1 cellular context compared by ENCODE assay signal in genomic region chr1:234725177-234726132, GRCh38.
A peak's percentile ranks its signal among the peaks of the same experiment; 100 is the strongest.
TF ChIP-seq lines count a peak whose summit lies in the region.

No MANE protein-coding gene starts in this region.

TF ChIP-seq in HepG2, 621 proteins besides CTCF, POLR2A, EP300 and RAD21 (continued from another document and continues in another):
- TF ChIP-seq ZNF772 (CRISPR knock-in tag; IDR thresholded peaks at IDR 0.05) (no peak), CHCHD3 (CRISPR knock-in tag; IDR thresholded peaks at IDR 0.05) (0 out of 2 replicates have a peak, but pooled peaks have one; percentile 27), WIZ (CRISPR knock-in tag; IDR thresholded peaks at IDR 0.05) (no peak), ZBTB8A (CRISPR knock-in tag; IDR thresholded peaks at IDR 0.05; ENCODE audit: borderline replicate concordance, low read depth) (0 out of 2 replicates have a peak, but pooled peaks have one; percentile 21), NR2F1 (CRISPR knock-in tag; IDR thresholded peaks at IDR 0.05) (peak in 1 of 2 experiments; percentile 32; a peak in 2 of 4 replicates), SYNCRIP (IDR thresholded peaks at IDR 0.05; ENCODE audit: insufficient read depth, low read depth, low read length) (no peak), FOXJ3 (CRISPR knock-in tag; IDR thresholded peaks at IDR 0.05; ENCODE audit: borderline replicate concordance) (no peak), HNF4A (CRISPR knock-in tag; IDR thresholded peaks at IDR 0.05) (peak; percentile 53; the same call in 1 of the 2 replicates), EEA1 (CRISPR knock-in tag; IDR thresholded peaks at IDR 0.05; ENCODE audit: borderline replicate concordance) (no peak), CBFB (CRISPR knock-in tag; IDR thresholded peaks at IDR 0.05) (no peak), SRY (CRISPR knock-in tag; IDR thresholded peaks at IDR 0.05) (no peak), THAP11 (CRISPR knock-in tag; IDR thresholded peaks at IDR 0.05) (no peak), ZSCAN21 (CRISPR knock-in tag; IDR thresholded peaks at IDR 0.05; ENCODE audit: borderline replicate concordance) (no peak), MEIS1 (CRISPR knock-in tag; IDR thresholded peaks at IDR 0.05; ENCODE audit: borderline replicate concordance) (no peak), TARDBP (CRISPR knock-in tag; IDR thresholded peaks at IDR 0.05) (no peak), RNF2 (conservative IDR thresholded peaks at IDR 0.05; ENCODE audit: low read depth) (no peak), RCOR2 (CRISPR knock-in tag; IDR thresholded peaks at IDR 0.05) (no peak), ZC3H13 (CRISPR knock-in tag; IDR thresholded peaks at IDR 0.05) (peak; percentile 71), ZNF841 (CRISPR knock-in tag; IDR thresholded peaks at IDR 0.05; ENCODE audit: borderline replicate concordance) (no peak), CENPT (CRISPR knock-in tag; IDR thresholded peaks at IDR 0.05; ENCODE audit: low read depth) (no peak), SAP130 (CRISPR knock-in tag; IDR thresholded peaks at IDR 0.05; ENCODE audit: low read depth) (no peak; the same call in 1 of the 2 replicates), ZBTB21 (CRISPR knock-in tag; IDR thresholded peaks at IDR 0.05) (no peak), ZC3H4 (CRISPR knock-in tag; IDR thresholded peaks at IDR 0.05; ENCODE audit: borderline replicate concordance) (no peak; the same call in 1 of the 2 replicates), ZSCAN29 (CRISPR knock-in tag; conservative IDR thresholded peaks at IDR 0.05) (no peak), REXO4 (CRISPR knock-in tag; IDR thresholded peaks at IDR 0.05; ENCODE audit: borderline replicate concordance) (no peak), ZNF839 (CRISPR knock-in tag; IDR thresholded peaks at IDR 0.05; ENCODE audit: borderline replicate concordance) (0 out of 2 replicates have a peak, but pooled peaks have one; percentile 13), THAP9 (CRISPR knock-in tag; IDR thresholded peaks at IDR 0.05; ENCODE audit: borderline replicate concordance) (no peak), ATM (IDR thresholded peaks at IDR 0.05; ENCODE audit: borderline replicate concordance) (no peak), ZNF577 (CRISPR knock-in tag; IDR thresholded peaks at IDR 0.05; ENCODE audit: borderline replicate concordance, low read depth) (no peak), TBX2 (CRISPR knock-in tag; IDR thresholded peaks at IDR 0.05; ENCODE audit: borderline replicate concordance) (peak; percentile 10; the same call in 1 of the 2 replicates)
- TF ChIP-seq, protein P1, sequence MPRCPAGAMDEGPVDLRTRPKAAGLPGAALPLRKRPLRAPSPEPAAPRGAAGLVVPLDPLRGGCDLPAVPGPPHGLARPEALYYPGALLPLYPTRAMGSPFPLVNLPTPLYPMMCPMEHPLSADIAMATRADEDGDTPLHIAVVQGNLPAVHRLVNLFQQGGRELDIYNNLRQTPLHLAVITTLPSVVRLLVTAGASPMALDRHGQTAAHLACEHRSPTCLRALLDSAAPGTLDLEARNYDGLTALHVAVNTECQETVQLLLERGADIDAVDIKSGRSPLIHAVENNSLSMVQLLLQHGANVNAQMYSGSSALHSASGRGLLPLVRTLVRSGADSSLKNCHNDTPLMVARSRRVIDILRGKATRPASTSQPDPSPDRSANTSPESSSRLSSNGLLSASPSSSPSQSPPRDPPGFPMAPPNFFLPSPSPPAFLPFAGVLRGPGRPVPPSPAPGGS (CRISPR knock-in tag; IDR thresholded peaks at IDR 0.05) = 0 out of 2 replicates have a peak, but pooled peaks have one; percentile 47
- TF ChIP-seq, protein P2, sequence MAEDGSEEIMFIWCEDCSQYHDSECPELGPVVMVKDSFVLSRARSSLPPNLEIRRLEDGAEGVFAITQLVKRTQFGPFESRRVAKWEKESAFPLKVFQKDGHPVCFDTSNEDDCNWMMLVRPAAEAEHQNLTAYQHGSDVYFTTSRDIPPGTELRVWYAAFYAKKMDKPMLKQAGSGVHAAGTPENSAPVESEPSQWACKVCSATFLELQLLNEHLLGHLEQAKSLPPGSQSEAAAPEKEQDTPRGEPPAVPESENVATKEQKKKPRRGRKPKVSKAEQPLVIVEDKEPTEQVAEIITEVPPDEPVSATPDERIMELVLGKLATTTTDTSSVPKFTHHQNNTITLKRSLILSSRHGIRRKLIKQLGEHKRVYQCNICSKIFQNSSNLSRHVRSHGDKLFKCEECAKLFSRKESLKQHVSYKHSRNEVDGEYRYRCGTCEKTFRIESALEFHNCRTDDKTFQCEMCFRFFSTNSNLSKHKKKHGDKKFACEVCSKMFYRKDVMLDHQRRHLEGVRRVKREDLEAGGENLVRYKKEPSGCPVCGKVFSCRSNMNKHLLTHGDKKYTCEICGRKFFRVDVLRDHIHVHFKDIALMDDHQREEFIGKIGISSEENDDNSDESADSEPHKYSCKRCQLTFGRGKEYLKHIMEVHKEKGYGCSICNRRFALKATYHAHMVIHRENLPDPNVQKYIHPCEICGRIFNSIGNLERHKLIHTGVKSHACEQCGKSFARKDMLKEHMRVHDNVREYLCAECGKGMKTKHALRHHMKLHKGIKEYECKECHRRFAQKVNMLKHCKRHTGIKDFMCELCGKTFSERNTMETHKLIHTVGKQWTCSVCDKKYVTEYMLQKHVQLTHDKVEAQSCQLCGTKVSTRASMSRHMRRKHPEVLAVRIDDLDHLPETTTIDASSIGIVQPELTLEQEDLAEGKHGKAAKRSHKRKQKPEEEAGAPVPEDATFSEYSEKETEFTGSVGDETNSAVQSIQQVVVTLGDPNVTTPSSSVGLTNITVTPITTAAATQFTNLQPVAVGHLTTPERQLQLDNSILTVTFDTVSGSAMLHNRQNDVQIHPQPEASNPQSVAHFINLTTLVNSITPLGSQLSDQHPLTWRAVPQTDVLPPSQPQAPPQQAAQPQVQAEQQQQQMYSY (CRISPR knock-in tag; IDR thresholded peaks at IDR 0.05) = no peak
- TF ChIP-seq, protein P3, sequence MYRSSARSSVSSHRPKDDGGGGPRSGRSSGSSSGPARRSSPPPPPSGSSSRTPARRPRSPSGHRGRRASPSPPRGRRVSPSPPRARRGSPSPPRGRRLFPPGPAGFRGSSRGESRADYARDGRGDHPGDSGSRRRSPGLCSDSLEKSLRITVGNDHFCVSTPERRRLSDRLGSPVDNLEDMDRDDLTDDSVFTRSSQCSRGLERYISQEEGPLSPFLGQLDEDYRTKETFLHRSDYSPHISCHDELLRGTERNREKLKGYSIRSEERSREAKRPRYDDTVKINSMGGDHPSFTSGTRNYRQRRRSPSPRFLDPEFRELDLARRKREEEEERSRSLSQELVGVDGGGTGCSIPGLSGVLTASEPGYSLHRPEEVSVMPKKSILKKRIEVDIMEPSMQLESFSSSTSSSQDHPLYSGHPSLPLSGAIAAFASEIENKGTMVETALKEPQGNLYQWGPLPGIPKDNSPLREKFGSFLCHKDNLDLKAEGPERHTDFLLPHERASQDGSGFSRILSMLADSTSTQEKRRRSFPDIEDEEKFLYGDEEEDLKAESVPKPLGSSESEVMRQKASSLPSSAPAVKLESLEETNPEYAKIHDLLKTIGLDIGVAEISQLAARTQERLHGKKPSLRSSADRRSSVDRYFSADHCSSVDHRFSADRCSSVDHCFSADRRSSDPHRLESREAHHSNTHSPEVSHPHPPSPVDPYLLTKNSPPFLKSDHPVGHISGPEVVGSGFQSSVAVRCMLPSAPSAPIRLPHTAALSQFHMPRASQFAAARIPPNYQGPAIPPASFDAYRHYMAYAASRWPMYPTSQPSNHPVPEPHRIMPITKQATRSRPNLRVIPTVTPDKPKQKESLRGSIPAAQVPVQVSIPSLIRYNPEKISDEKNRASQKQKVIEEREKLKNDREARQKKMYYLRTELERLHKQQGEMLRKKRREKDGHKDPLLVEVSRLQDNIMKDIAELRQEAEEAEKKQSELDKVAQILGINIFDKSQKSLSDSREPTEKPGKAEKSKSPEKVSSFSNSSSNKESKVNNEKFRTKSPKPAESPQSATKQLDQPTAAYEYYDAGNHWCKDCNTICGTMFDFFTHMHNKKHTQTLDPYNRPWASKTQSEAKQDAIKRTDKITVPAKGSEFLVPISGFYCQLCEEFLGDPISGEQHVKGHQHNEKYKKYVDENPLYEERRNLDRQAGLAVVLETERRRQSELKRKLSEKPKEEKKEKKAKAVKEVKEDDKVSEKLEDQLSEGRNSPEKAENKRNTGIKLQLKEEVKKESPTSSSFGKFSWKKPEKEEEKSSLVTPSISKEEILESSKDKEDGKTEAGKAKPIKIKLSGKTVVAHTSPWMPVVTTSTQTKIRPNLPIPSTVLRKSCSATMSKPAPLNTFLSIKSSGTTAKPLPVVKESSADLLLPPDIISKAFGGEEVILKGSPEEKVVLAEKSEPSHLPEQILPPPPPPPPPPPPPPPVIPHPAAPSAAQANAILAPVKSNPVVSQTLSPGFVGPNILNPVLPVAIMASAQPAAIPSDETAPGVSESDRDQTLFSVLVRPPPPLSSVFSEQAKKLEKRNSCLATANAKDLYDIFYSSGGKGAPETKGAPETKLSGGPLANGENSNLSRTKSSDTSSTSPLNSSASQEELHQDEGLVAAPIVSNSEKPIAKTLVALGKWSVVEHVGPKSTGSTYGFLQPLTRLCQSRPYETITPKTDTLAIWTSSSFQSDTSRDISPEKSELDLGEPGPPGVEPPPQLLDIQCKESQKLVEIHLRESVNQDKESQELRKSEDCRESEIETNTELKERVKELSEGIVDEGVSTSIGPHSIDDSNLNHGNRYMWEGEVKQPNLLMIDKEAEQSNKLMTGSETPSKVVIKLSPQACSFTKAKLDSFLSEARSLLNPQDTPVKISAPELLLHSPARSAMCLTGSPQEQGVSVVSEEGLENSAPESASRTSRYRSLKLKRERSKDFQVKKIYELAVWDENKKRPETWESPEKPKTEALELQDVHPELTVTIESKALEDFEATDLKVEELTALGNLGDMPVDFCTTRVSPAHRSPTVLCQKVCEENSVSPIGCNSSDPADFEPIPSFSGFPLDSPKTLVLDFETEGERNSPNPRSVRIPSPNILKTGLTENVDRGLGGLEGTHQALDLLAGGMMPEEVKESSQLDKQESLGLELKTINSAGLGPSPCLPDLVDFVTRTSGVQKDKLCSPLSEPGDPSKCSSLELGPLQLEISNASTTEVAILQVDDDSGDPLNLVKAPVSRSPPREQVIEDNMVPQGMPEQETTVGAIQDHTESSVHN (CRISPR knock-in tag; IDR thresholded peaks at IDR 0.05) = no peak
- TF ChIP-seq, protein P4, sequence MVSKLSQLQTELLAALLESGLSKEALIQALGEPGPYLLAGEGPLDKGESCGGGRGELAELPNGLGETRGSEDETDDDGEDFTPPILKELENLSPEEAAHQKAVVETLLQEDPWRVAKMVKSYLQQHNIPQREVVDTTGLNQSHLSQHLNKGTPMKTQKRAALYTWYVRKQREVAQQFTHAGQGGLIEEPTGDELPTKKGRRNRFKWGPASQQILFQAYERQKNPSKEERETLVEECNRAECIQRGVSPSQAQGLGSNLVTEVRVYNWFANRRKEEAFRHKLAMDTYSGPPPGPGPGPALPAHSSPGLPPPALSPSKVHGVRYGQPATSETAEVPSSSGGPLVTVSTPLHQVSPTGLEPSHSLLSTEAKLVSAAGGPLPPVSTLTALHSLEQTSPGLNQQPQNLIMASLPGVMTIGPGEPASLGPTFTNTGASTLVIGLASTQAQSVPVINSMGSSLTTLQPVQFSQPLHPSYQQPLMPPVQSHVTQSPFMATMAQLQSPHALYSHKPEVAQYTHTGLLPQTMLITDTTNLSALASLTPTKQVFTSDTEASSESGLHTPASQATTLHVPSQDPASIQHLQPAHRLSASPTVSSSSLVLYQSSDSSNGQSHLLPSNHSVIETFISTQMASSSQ (IDR thresholded peaks at IDR 0.05; ENCODE audit: low read depth) = no peak
- TF ChIP-seq, protein P4 (CRISPR knock-in tag; IDR thresholded peaks at IDR 0.05; ENCODE audit: borderline replicate concordance) = 0 out of 2 replicates have a peak, but pooled peaks have one; percentile 19
- TF ChIP-seq, protein P5, sequence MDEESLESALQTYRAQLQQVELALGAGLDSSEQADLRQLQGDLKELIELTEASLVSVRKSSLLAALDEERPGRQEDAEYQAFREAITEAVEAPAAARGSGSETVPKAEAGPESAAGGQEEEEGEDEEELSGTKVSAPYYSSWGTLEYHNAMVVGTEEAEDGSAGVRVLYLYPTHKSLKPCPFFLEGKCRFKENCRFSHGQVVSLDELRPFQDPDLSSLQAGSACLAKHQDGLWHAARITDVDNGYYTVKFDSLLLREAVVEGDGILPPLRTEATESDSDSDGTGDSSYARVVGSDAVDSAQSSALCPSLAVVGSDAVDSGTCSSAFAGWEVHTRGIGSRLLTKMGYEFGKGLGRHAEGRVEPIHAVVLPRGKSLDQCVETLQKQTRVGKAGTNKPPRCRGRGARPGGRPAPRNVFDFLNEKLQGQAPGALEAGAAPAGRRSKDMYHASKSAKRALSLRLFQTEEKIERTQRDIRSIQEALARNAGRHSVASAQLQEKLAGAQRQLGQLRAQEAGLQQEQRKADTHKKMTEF (CRISPR knock-in tag; IDR thresholded peaks at IDR 0.05) = no peak
- TF ChIP-seq, protein P6, sequence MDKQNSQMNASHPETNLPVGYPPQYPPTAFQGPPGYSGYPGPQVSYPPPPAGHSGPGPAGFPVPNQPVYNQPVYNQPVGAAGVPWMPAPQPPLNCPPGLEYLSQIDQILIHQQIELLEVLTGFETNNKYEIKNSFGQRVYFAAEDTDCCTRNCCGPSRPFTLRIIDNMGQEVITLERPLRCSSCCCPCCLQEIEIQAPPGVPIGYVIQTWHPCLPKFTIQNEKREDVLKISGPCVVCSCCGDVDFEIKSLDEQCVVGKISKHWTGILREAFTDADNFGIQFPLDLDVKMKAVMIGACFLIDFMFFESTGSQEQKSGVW (CRISPR knock-in tag; IDR thresholded peaks at IDR 0.05; ENCODE audit: borderline replicate concordance) = no peak
